ENCODE assay signal across 27 cellular contexts in the genomic region with DNA sequence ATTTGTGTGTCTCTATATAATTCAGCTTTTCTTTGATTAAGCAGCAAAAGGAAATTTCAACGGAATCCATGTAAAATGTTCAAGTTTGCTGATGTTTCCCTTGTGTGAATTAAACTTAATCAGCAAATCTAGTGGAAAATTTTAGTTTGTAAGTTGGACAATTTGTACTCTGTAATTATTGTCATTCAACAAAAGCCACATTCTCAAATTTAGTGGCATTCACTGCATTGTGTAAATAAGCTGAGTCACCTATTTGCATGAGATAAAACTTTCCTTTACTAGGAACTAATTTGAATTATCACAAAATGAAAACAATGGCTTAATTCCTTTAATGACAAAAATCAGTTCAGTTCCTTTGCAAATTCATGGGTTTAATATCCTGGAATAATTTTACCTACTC.
DNase-seq lines count a peak whose midpoint lies in the region; ATAC-seq, FAIRE-seq and TF ChIP-seq lines count a peak whose summit lies in the region.
"Had no signal": no experiment of that assay in that cellular context is flagged by ENCODE, and none has a peak within 500 bp of the region (broad histone marks: within the 10 kb centered on the region; RNA-seq: fewer than 3 reads in every experiment).

No MANE protein-coding gene starts in this region.

- peaks cover 11% of the 10 kb centered on the region for H3K9me3 Mint-ChIP-seq in endodermal cell

- TF ChIP-seq POLR2A in A549 (IDR thresholded peaks at IDR 0.05; ENCODE audit: low read length), result no peak

- H3K27ac Mint-ChIP-seq in endodermal cell, result peak overlapping the region; percentile 48
- H3K27ac Mint-ChIP-seq: CD4-positive, alpha-beta T cell; IgD-negative memory B cell had no signal

- in situ Hi-C loops in ACHN (cut with HindIII; ENCODE audit: low pct_ligation_motif_present, low pct_unique_long_range_greater_than_20kb, low sequenced_read_pairs), result no loop called here

- TF ChIP-seq RAD21 in A549 (conservative IDR thresholded peaks at IDR 0.05 in 1 of 2, IDR thresholded peaks at IDR 0.05 in 1 of 2), result no peak

- TF ChIP-seq CTCF in A549 (IDR thresholded peaks at IDR 0.05), result no peak
- no peak for TF ChIP-seq CTCF in endodermal cell (conservative IDR thresholded peaks at IDR 0.05)

- no peak for DNase-seq in A549 (ENCODE audit: low read depth in 1 of 2, low spot score in 1 of 2)
- DNase-seq in NCI-H69 (lab: John Stamatoyannopoulos, UW), result peak; percentile 27
- DNase-seq in endodermal cell, result no peak
- DNase-seq in superior temporal gyrus (ENCODE audit: extremely low spot score), result no peak
- DNase-seq in activated effector memory CD4-positive, alpha-beta T cell treated with anti-CD3 and anti-CD28 coated beads, Interleukin-2, amount 50 U/mL, for 16 hours, result no peak
- DNase-seq in ACHN, result no peak
- DNase-seq: 8988T; CD4-positive, alpha-beta T cell; COR-L47; DMS79; GF-D8; NCI-H1105; NCI-H1436 treated with DMSO at 0.1 percent for 48 hours; NCI-H187 treated with DMSO at 0.1 percent for 48 hours; NCI-H524 treated with DMSO at 0.1 percent for 48 hours; NCI-H82; NK-92 treated with Interleukin-12 subunit alpha and Interleukin-12 subunit beta, amount 100 ng/mL, for 24 hours; RPMI8226; SHP77; T-helper 1 cell had no signal

- POLR2A ChIA-PET in A549 (lab: Yijun Ruan, JAX), result no interaction called here

- H3K4me2 ChIP-seq in A549, result no peak overlapping the region
- H3K4me2 ChIP-seq: BLaER1 had no signal

- no peaks in the 10 kb centered on the region for H3K36me3 Mint-ChIP-seq in endodermal cell (ENCODE audit: low read depth)

- no peaks in the 10 kb centered on the region for H3K27me3 ChIP-seq in HUES48 (ENCODE audit: control insufficient read depth, insufficient read depth, low read length)
- no peaks in the 10 kb centered on the region for H3K27me3 ChIP-seq in endodermal cell (ENCODE audit: control insufficient read depth, insufficient read depth, low read length, poor library complexity, severe bottlenecking)
- H3K27me3 ChIP-seq: BLaER1 had no signal

- ATAC-seq in A549, result no peak
- no peak for ATAC-seq in HG03342 (IDR thresholded peaks at IDR 0.05; ENCODE audit: unreplicated experiment)

- no peaks in the 10 kb centered on the region for H3K9me3 ChIP-seq in A549
- no peaks in the 10 kb centered on the region for H3K9me3 ChIP-seq in HUES48 (ENCODE audit: control insufficient read depth, insufficient read depth, low read length)
- no peaks in the 10 kb centered on the region for H3K9me3 ChIP-seq in endodermal cell (ENCODE audit: control insufficient read depth, low read length)
- H3K9me3 ChIP-seq: BLaER1 had no signal

- CTCF ChIA-PET in A549 (lab: Yijun Ruan, JAX), result no interaction called here

- H3K4me1 ChIP-seq in A549 (no peaks in the 10 kb centered on the region), HUES48 (ENCODE audit: control insufficient read depth, insufficient read depth, low read length) (peaks cover 21% of the 10 kb centered on the region), endodermal cell (ENCODE audit: control insufficient read depth, insufficient read depth, low read length) (no peaks in the 10 kb centered on the region)
- H3K4me1 ChIP-seq: BLaER1 had no signal

- H3K27ac ChIP-seq in A549, result no peak overlapping the region
- peak overlapping the region; percentile 55 for H3K27ac ChIP-seq in HUES48 (ENCODE audit: low read depth, low read length)
- no peak overlapping the region for H3K27ac ChIP-seq in endodermal cell (ENCODE audit: low read depth, low read length)
- H3K27ac ChIP-seq: BLaER1, HL-60 had no signal

- 21% methylated on average over 1 of the region's 1 CpG for WGBS in A549 (ENCODE audit: missing lambda C conversion rate)
- WGBS in endodermal cell (ENCODE audit: insufficient coverage in 1 of 2, insufficient read length in 1 of 2), 2 experiments, result 92% methylated on average over 1 of the region's 1 CpG; no CpG with 5 or more reads in 1 of the 2 experiments

- H3K9ac ChIP-seq in HUES48 (ENCODE audit: low read depth, low read length) (peak overlapping the region; percentile 39; the same call in 1 of the 2 replicates), endodermal cell (ENCODE audit: extremely low read depth, low read length, poor library complexity, severe bottlenecking) (no peak overlapping the region)
- H3K9ac ChIP-seq: BLaER1 had no signal

- H3K4me3 ChIP-seq in A549 (no peak overlapping the region), HUES48 (ENCODE audit: low read depth, low read length) (no peak overlapping the region), endodermal cell (ENCODE audit: low read length) (no peak overlapping the region)
- H3K4me3 ChIP-seq: BLaER1 had no signal

- H3K36me3 ChIP-seq in HUES48 (ENCODE audit: control insufficient read depth, insufficient read depth, low read length) (no peaks in the 10 kb centered on the region), endodermal cell (ENCODE audit: control insufficient read depth, insufficient read depth, low read length) (no peaks in the 10 kb centered on the region)
- H3K36me3 ChIP-seq: BLaER1 had no signal

- H3K4me1 Mint-ChIP-seq in endodermal cell, result no peaks in the 10 kb centered on the region
- H3K4me1 Mint-ChIP-seq: IgD-negative memory B cell had no signal

- H3K4me3 Mint-ChIP-seq in endodermal cell, result no peak overlapping the region
- H3K4me3 Mint-ChIP-seq: CD4-positive, alpha-beta T cell; IgD-negative memory B cell had no signal

- no peak for FAIRE-seq in A549 (lab: Jason Lieb, UNC)
- FAIRE-seq: GM12891, H54 had no signal

- TF ChIP-seq EP300 in A549 (IDR thresholded peaks at IDR 0.05), result no peak

- no peaks in the 10 kb centered on the region for H3K27me3 Mint-ChIP-seq in endodermal cell (ENCODE audit: insufficient read depth)
- H3K27me3 Mint-ChIP-seq: CD4-positive, alpha-beta T cell; IgD-negative memory B cell had no signal

TF ChIP-seq in A549, 52 proteins besides CTCF, POLR2A, EP300 and RAD21:
- TF ChIP-seq MAFK (IDR thresholded peaks at IDR 0.05; ENCODE audit: partially characterized antibody), result peak; percentile 70
- TF ChIP-seq NFE2L2 (conservative IDR thresholded peaks at IDR 0.05; ENCODE audit: low read length), result peak; percentile 27; the same call in 1 of the 2 replicates
- TF ChIP-seq, protein P1, sequence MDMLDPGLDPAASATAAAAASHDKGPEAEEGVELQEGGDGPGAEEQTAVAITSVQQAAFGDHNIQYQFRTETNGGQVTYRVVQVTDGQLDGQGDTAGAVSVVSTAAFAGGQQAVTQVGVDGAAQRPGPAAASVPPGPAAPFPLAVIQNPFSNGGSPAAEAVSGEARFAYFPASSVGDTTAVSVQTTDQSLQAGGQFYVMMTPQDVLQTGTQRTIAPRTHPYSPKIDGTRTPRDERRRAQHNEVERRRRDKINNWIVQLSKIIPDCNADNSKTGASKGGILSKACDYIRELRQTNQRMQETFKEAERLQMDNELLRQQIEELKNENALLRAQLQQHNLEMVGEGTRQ (IDR thresholded peaks at IDR 0.05), result no peak
- TF ChIP-seq FOSB (CRISPR knock-in tag; IDR thresholded peaks at IDR 0.05), result no peak
- TF ChIP-seq, protein P2, sequence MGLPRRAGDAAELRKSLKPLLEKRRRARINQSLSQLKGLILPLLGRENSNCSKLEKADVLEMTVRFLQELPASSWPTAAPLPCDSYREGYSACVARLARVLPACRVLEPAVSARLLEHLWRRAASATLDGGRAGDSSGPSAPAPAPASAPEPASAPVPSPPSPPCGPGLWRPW (IDR thresholded peaks at IDR 0.05), result no peak
